In genomic region chr11:66237867-66238266, GRCh38 we compare ENCODE assay signal across 22 cellular contexts. TPM values are rescaled to one million over a fixed set of nuclear protein-coding genes. Genes with fewer than 3 reads are reported as not detected.
"Had no signal": no experiment of that assay in that cellular context is flagged by ENCODE, and none has a peak within 500 bp of the region (broad histone marks: within the 10 kb centered on the region; RNA-seq: fewer than 3 reads in every experiment).

No MANE protein-coding gene starts in this region.

- ATAC-seq: activated CD4-positive, alpha-beta T cell treated with anti-CD3 and anti-CD28 coated beads for 36 hours; body of pancreas; naive thymus-derived CD8-positive, alpha-beta T cell; SK-N-SH treated with all-trans-retinoic acid at 6 μM for 48 hours; stimulated activated naive CD8-positive, alpha-beta T cell treated with anti-CD3 and anti-CD28 coated beads, Interleukin-15, Interleukin-2, amounts not matched to agents 100 U/mL and 50 U/mL, for 24 hours had no signal

- DNase-seq: activated CD4-positive, alpha-beta T cell treated with anti-CD3 and anti-CD28 coated beads for 36 hours; activated effector memory CD4-positive, alpha-beta T cell treated with Interleukin-2 at 50 U/mL for 16 hours; amniotic stem cell; body of pancreas; hippocampal formation; kidney; mesenchymal stem cell; naive thymus-derived CD8-positive, alpha-beta T cell; posterior cingulate gyrus; retina; stimulated activated CD4-positive, alpha-beta T cell treated with anti-CD3 and anti-CD28 coated beads, Interleukin-4, amount 100 ng/mL, for 1 hour; stimulated activated naive CD8-positive, alpha-beta T cell treated with anti-CD3 and anti-CD28 coated beads, Interleukin-15, Interleukin-2, amounts not matched to agents 100 U/mL and 50 U/mL, for 24 hours; trophoblast cell; WERI-Rb-1 had no signal

- H3K4me1 ChIP-seq: body of pancreas, esophagus muscularis mucosa, suprapubic skin had no signal

- H3K9me3 Mint-ChIP-seq: activated naive CD4-positive, alpha-beta T cell treated with anti-CD3 and anti-CD28 coated beads, Interleukin-2, amount 50 U/mL, for 24 hours; naive thymus-derived CD8-positive, alpha-beta T cell had no signal

- H3K4me3 Mint-ChIP-seq: activated CD4-positive, alpha-beta T cell treated with anti-CD3 and anti-CD28 coated beads for 36 hours; activated naive CD4-positive, alpha-beta T cell treated with anti-CD3 and anti-CD28 coated beads, Interleukin-2, amount 50 U/mL, for 24 hours; naive thymus-derived CD8-positive, alpha-beta T cell had no signal

- H3K27me3 ChIP-seq: body of pancreas, esophagus muscularis mucosa, suprapubic skin had no signal

- H3K27me3 Mint-ChIP-seq: activated CD4-positive, alpha-beta T cell treated with anti-CD3 and anti-CD28 coated beads for 36 hours; activated naive CD4-positive, alpha-beta T cell treated with anti-CD3 and anti-CD28 coated beads, Interleukin-2, amount 50 U/mL, for 24 hours; naive thymus-derived CD8-positive, alpha-beta T cell had no signal

- H3K27ac Mint-ChIP-seq: activated CD4-positive, alpha-beta T cell treated with anti-CD3 and anti-CD28 coated beads for 36 hours had no signal

- H3K4me3 ChIP-seq: body of pancreas, esophagus muscularis mucosa, suprapubic skin had no signal

- H3K4me1 Mint-ChIP-seq: activated CD4-positive, alpha-beta T cell treated with anti-CD3 and anti-CD28 coated beads for 36 hours had no signal

- FAIRE-seq: colon, kidney had no signal

- H3K27ac ChIP-seq: body of pancreas, esophagus muscularis mucosa, suprapubic skin, WERI-Rb-1 had no signal

- H3K9me3 ChIP-seq: body of pancreas, esophagus muscularis mucosa, suprapubic skin had no signal

RNA-seq across cellular contexts. Expression of gene CNIH2, which starts 40.1 kb away (rescaled TPM):
- total RNA-seq: glomerular endothelial cell, liver had no signal
- polyA plus RNA-seq: naive thymus-derived CD8-positive, alpha-beta T cell had no signal

RNA-seq across cellular contexts. Expression of gene TMEM151A, which starts 53.8 kb away (rescaled TPM):
- total RNA-seq: activated CD4-positive, alpha-beta T cell treated with anti-CD3 and anti-CD28 coated beads for 36 hours; suprapubic skin; T-helper 1 cell treated with Interleukin-12 subunit alpha and Interleukin-12 subunit beta and Interleukin-4 antibody, amounts not matched to agents 30 ng/mL and 1 ng/mL, for 36 hours had no signal
- polyA plus RNA-seq: naive thymus-derived CD8-positive, alpha-beta T cell had no signal
